28 cellular contexts compared by ENCODE assay signal in the genomic region with DNA sequence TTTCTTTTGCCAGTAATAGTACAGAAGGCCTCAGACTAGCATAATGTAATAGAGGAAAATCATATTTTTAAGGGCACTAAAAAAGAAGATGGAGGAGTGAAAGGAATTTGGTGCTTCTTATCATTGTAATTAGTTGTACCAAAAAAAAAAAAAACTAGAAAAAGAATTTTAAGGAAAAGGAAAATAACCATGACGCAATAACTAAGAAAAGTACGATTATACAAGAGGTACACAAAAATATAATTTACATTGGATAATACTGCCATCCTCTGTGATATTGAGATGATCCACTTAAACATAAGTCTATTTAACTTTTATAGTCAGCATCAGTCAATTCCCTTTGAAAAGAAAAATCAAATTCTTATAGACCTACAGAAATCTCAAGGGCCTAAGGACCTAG.
"Had no signal": no experiment of that assay in that cellular context is flagged by ENCODE, and none has a peak within 500 bp of the region (broad histone marks: within the 10 kb centered on the region; RNA-seq: fewer than 3 reads in every experiment).

No MANE protein-coding gene starts in this region.

- FAIRE-seq: colon, endometrium, endothelial cell of umbilical vein, frontal cortex had no signal

- H3K27ac ChIP-seq: colonic mucosa, coronary artery, dorsolateral prefrontal cortex, epithelial cell of prostate, esophagus muscularis mucosa, esophagus squamous epithelium, foreskin keratinocyte, gastrocnemius medialis, gastroesophageal sphincter, heart left ventricle, heart right ventricle had no signal

- ATAC-seq: effector memory CD8-positive, alpha-beta T cell; esophagus mucosa; gastrocnemius medialis; gastroesophageal sphincter; heart left ventricle; heart right ventricle had no signal

- H3K36me3 ChIP-seq: colonic mucosa, esophagus muscularis mucosa, esophagus squamous epithelium, gastrocnemius medialis, gastroesophageal sphincter, heart left ventricle, heart right ventricle had no signal

- DNase-seq: colonic mucosa; cortex of kidney; dermis blood vessel endothelial cell; dorsolateral prefrontal cortex; effector CD4-positive, alpha-beta T cell; effector CD8-positive, alpha-beta T cell; effector memory CD4-positive, alpha-beta T cell; effector memory CD8-positive, alpha-beta T cell; endodermal cell; erythroblast; esophagus squamous epithelium; foreskin fibroblast; foreskin melanocyte; gastrocnemius medialis; glutamatergic neuron; head of caudate nucleus; heart left ventricle; heart right ventricle had no signal

- H3K27me3 ChIP-seq: colonic mucosa, esophagus squamous epithelium, foreskin keratinocyte, gastrocnemius medialis, heart left ventricle, heart right ventricle had no signal

- H3K4me3 ChIP-seq: colonic mucosa, coronary artery, dorsolateral prefrontal cortex, esophagus muscularis mucosa, esophagus squamous epithelium, gastrocnemius medialis, gastroesophageal sphincter, heart left ventricle, heart right ventricle had no signal

- H3K4me1 ChIP-seq: colonic mucosa, esophagus muscularis mucosa, esophagus squamous epithelium, gastrocnemius medialis, gastroesophageal sphincter, heart left ventricle, heart right ventricle had no signal

- H3K9me3 ChIP-seq: colonic mucosa, esophagus squamous epithelium had no signal
